Comparison of ENCODE assay signal across 34 cellular contexts in the genomic region with DNA sequence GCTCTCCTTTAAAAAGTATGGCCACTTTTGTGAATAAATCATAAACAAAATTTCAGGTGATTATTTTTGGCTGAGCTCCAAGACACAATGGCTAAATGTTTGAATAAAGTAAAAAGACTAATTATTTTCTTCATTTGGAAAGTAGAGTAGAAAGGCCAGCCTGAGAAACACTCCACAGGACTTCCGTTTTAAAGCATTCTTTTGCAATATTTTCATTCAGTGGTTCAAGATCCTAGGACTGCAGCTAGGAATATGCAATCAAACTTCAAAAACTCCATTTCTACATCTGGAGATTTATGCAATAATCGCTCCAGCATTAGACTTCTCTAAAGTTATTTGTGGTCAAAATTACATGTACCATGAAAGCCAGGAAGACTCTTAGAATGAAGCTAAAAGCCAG.
"Had no signal": no experiment of that assay in that cellular context is flagged by ENCODE, and none has a peak within 500 bp of the region (broad histone marks: within the 10 kb centered on the region; RNA-seq: fewer than 3 reads in every experiment).

No MANE protein-coding gene starts in this region.

- H3K4me3 ChIP-seq: adrenal gland, breast epithelium, cardiac muscle cell, coronary artery, dorsolateral prefrontal cortex had no signal

- H3K9me3 ChIP-seq: adrenal gland, breast epithelium had no signal

- H3K27ac Mint-ChIP-seq: activated B cell treated with CpG ODN at 0.5 μM for 24 hours; activated CD8-positive, alpha-beta T cell treated with anti-CD3 and anti-CD28 coated beads for 36 hours; activated naive CD4-positive, alpha-beta T cell treated with anti-CD3 and anti-CD28 coated beads, Interleukin-2, amount 50 U/mL, for 24 hours; activated naive CD8-positive, alpha-beta T cell treated with anti-CD3 and anti-CD28 coated beads for 36 hours; activated naive CD8-positive, alpha-beta T cell treated with anti-CD3 and anti-CD28 coated beads, Interleukin-2, amount 50 U/mL, for 24 hours; activated T-helper 17 cell treated with anti-CD3 and anti-CD28 coated beads, Interleukin-2, amount 50 U/mL, for 72 hours; brain; dendritic cell treated with granulocyte-macrophage colony-stimulating factor and Interleukin-4, amounts not matched to agents 40 ng/mL and 50 ng/mL, for 4 days; endodermal cell; T-helper 1 cell treated with Interleukin-12 subunit alpha and Interleukin-12 subunit beta and Interleukin-4 antibody, amounts not matched to agents 30 μg/mL and 1 μg/mL, for 36 hours had no signal

- H3K27ac ChIP-seq: adrenal gland, breast epithelium, cardiac muscle cell, coronary artery, dorsolateral prefrontal cortex, WERI-Rb-1 had no signal

- ATAC-seq: activated CD4-positive, CD25-positive, alpha-beta regulatory T cell treated with anti-CD3 and anti-CD28 coated beads, Interleukin-2, amount 50 U/mL, for 24 hours; activated CD8-positive, alpha-beta T cell treated with anti-CD3 and anti-CD28 coated beads for 36 hours; activated naive CD8-positive, alpha-beta T cell treated with anti-CD3 and anti-CD28 coated beads, Interleukin-2, amount 50 U/mL, for 24 hours; activated T-cell treated with anti-CD3 and anti-CD28 coated beads, Interleukin-2, amount 50 U/mL, for 4 hours; activated T-helper 17 cell treated with anti-CD3 and anti-CD28 coated beads, Interleukin-2, amount 50 U/mL, for 72 hours; esophagus mucosa had no signal

- H3K36me3 ChIP-seq: adrenal gland, breast epithelium, cardiac muscle cell, WERI-Rb-1 had no signal

- DNase-seq: activated B cell treated with CpG ODN at 0.5 μM for 24 hours; activated CD4-positive, alpha-beta T cell treated with anti-CD3 and anti-CD28 coated beads for 48 hours; activated CD4-positive, alpha-beta T cell treated with anti-CD3 and anti-CD28 coated beads, Interleukin-2, amount 50 U/mL, for 1 hour; activated CD4-positive, alpha-beta T cell treated with anti-CD3 and anti-CD28 coated beads, Interleukin-2, amount 50 U/mL, for 48 hours; activated CD8-positive, alpha-beta memory T cell treated with anti-CD3 and anti-CD28 coated beads for 24 hours; activated CD8-positive, alpha-beta T cell treated with anti-CD3 and anti-CD28 coated beads for 36 hours; activated effector memory CD4-positive, alpha-beta T cell treated with Interleukin-2 at 50 U/mL for 16 hours; activated gamma-delta T cell treated with Interleukin-2 at 50 U/mL for 16 hours; activated naive CD4-positive, alpha-beta T cell treated with Interleukin-2 at 50 U/mL for 16 hours; activated naive CD8-positive, alpha-beta T cell treated with anti-CD3 and anti-CD28 coated beads for 36 hours; activated naive CD8-positive, alpha-beta T cell treated with anti-CD3 and anti-CD28 coated beads, Interleukin-2, amount 50 U/mL, for 24 hours; activated T-cell treated with anti-CD3 and anti-CD28 coated beads, Interleukin-2, amount 50 U/mL, for 4 hours; adrenal gland; amygdala; aorta; central memory CD4-positive, alpha-beta T cell; cerebellar nuclear complex; dorsolateral prefrontal cortex; effector memory CD4-positive, alpha-beta T cell; endodermal cell; foreskin fibroblast; head of caudate nucleus; T-helper 9 cell; WERI-Rb-1 had no signal

- H3K9me3 Mint-ChIP-seq: activated B cell treated with CpG ODN at 0.5 μM for 24 hours; activated CD8-positive, alpha-beta T cell treated with anti-CD3 and anti-CD28 coated beads for 36 hours; activated naive CD4-positive, alpha-beta T cell treated with anti-CD3 and anti-CD28 coated beads, Interleukin-2, amount 50 U/mL, for 24 hours; activated naive CD8-positive, alpha-beta T cell treated with anti-CD3 and anti-CD28 coated beads for 36 hours; activated naive CD8-positive, alpha-beta T cell treated with anti-CD3 and anti-CD28 coated beads, Interleukin-2, amount 50 U/mL, for 24 hours; activated T-cell treated with anti-CD3 and anti-CD28 coated beads, Interleukin-2, amount 50 U/mL, for 4 hours; activated T-helper 17 cell treated with anti-CD3 and anti-CD28 coated beads, Interleukin-2, amount 50 U/mL, for 72 hours; dendritic cell treated with granulocyte-macrophage colony-stimulating factor and Interleukin-4, amounts not matched to agents 40 ng/mL and 50 ng/mL, for 4 days; endodermal cell; T-helper 1 cell treated with Interleukin-12 subunit alpha and Interleukin-12 subunit beta and Interleukin-4 antibody, amounts not matched to agents 30 μg/mL and 1 μg/mL, for 36 hours had no signal

- H3K27me3 ChIP-seq: adrenal gland, breast epithelium, cardiac muscle cell had no signal

- H3K27me3 Mint-ChIP-seq: activated B cell treated with CpG ODN at 0.5 μM for 24 hours; activated naive CD8-positive, alpha-beta T cell treated with anti-CD3 and anti-CD28 coated beads, Interleukin-2, amount 50 U/mL, for 24 hours; brain had no signal

- H3K4me1 ChIP-seq: adrenal gland, breast epithelium had no signal

- H3K4me3 Mint-ChIP-seq: activated B cell treated with CpG ODN at 0.5 μM for 24 hours; activated CD8-positive, alpha-beta T cell treated with anti-CD3 and anti-CD28 coated beads for 36 hours; activated naive CD4-positive, alpha-beta T cell treated with anti-CD3 and anti-CD28 coated beads, Interleukin-2, amount 50 U/mL, for 24 hours; activated naive CD8-positive, alpha-beta T cell treated with anti-CD3 and anti-CD28 coated beads for 36 hours; activated naive CD8-positive, alpha-beta T cell treated with anti-CD3 and anti-CD28 coated beads, Interleukin-2, amount 50 U/mL, for 24 hours; activated T-cell treated with anti-CD3 and anti-CD28 coated beads, Interleukin-2, amount 50 U/mL, for 4 hours; activated T-helper 17 cell treated with anti-CD3 and anti-CD28 coated beads, Interleukin-2, amount 50 U/mL, for 72 hours; brain; dendritic cell treated with granulocyte-macrophage colony-stimulating factor and Interleukin-4, amounts not matched to agents 40 ng/mL and 50 ng/mL, for 4 days; endodermal cell; T-helper 1 cell treated with Interleukin-12 subunit alpha and Interleukin-12 subunit beta and Interleukin-4 antibody, amounts not matched to agents 30 μg/mL and 1 μg/mL, for 36 hours had no signal

- H3K36me3 Mint-ChIP-seq: activated naive CD4-positive, alpha-beta T cell treated with anti-CD3 and anti-CD28 coated beads, Interleukin-2, amount 50 U/mL, for 24 hours; activated naive CD8-positive, alpha-beta T cell treated with anti-CD3 and anti-CD28 coated beads for 36 hours; brain had no signal

- H3K4me1 Mint-ChIP-seq: activated naive CD4-positive, alpha-beta T cell treated with anti-CD3 and anti-CD28 coated beads, Interleukin-2, amount 50 U/mL, for 24 hours; activated naive CD8-positive, alpha-beta T cell treated with anti-CD3 and anti-CD28 coated beads for 36 hours; activated naive CD8-positive, alpha-beta T cell treated with anti-CD3 and anti-CD28 coated beads, Interleukin-2, amount 50 U/mL, for 24 hours; activated T-helper 17 cell treated with anti-CD3 and anti-CD28 coated beads, Interleukin-2, amount 50 U/mL, for 72 hours had no signal
